1 cellular context compared by ENCODE assay signal in genomic region chr14:64879635-64880381, GRCh38.
TF ChIP-seq lines count a peak whose summit lies in the region.

TSS of gene SPTB (minus strand) at chr14:64879907. CDS start at chr14:64823094, 56,813 bp downstream.

TF ChIP-seq in K562, 482 proteins besides CTCF, POLR2A, EP300 and RAD21 (continued from another document and continues in another):
- TF ChIP-seq ID3 (CRISPR knock-in tag; IDR thresholded peaks at IDR 0.05) = no peak
- no peak for TF ChIP-seq ID3 (tag; IDR thresholded peaks at IDR 0.05)
- TF ChIP-seq ZNF239 (CRISPR knock-in tag; IDR thresholded peaks at IDR 0.05) = no peak
- TF ChIP-seq TEAD1 (CRISPR knock-in tag; IDR thresholded peaks at IDR 0.05) = peak in 1 of 2 experiments; percentile 77; a peak in 1 of 4 replicates
- no peak for TF ChIP-seq ZNF282 (CRISPR knock-in tag; IDR thresholded peaks at IDR 0.05)
- TF ChIP-seq TAF1 (IDR thresholded peaks at IDR 0.05; ENCODE audit: control insufficient read depth, extremely low read depth, insufficient read depth, low read length, severe bottlenecking) = peak; percentile 35
- peak; percentile 85 for TF ChIP-seq PKNOX1 (IDR thresholded peaks at IDR 0.05)
- peak; percentile 15 for TF ChIP-seq RBBP5 (IDR thresholded peaks at IDR 0.05; ENCODE audit: borderline replicate concordance, insufficient read depth, low read length, poor library complexity, severe bottlenecking)
- TF ChIP-seq CHCHD3 (CRISPR knock-in tag; IDR thresholded peaks at IDR 0.05) = no peak
- TF ChIP-seq EP400 (IDR thresholded peaks at IDR 0.05) = 0 out of 2 replicates have a peak, but pooled peaks have one; percentile 21
- TF ChIP-seq UBTF (IDR thresholded peaks at IDR 0.05; ENCODE audit: borderline replicate concordance in 1 of 2, low read depth in 2 of 2, low read length in 2 of 2) = peak in 1 of 2 experiments; percentile 42; a peak in 1 of 4 replicates
- no peak for TF ChIP-seq ZNF3 (CRISPR knock-in tag; IDR thresholded peaks at IDR 0.05)
- no peak for TF ChIP-seq ZFP36 (IDR thresholded peaks at IDR 0.05; ENCODE audit: low read depth, low read length, partially characterized antibody)
- TF ChIP-seq E2F3 (CRISPR knock-in tag; IDR thresholded peaks at IDR 0.05) = no peak
- no peak for TF ChIP-seq IRF1 (CRISPR knock-in tag; IDR thresholded peaks at IDR 0.05; ENCODE audit: borderline replicate concordance)
- TF ChIP-seq CBFA2T3 (IDR thresholded peaks at IDR 0.05) = peak; percentile 84
- TF ChIP-seq CREM (IDR thresholded peaks at IDR 0.05; ENCODE audit: low read depth) = peak; percentile 57
- TF ChIP-seq BRD9 (IDR thresholded peaks at IDR 0.05; ENCODE audit: low read depth, partially characterized antibody) = no peak
- TF ChIP-seq ZBTB11 (CRISPR knock-in tag; IDR thresholded peaks at IDR 0.05) = peak in 1 of 3 experiments; percentile 28; a peak in 1 of 6 replicates
- TF ChIP-seq TCFL5 (CRISPR knock-in tag; conservative IDR thresholded peaks at IDR 0.05) = no peak
- TF ChIP-seq CCNT2 (IDR thresholded peaks at IDR 0.05; ENCODE audit: borderline replicate concordance, extremely low read depth, insufficient read length, low read depth, low read length) = peak; percentile 99
- peak; percentile 92 for TF ChIP-seq MEF2A (IDR thresholded peaks at IDR 0.05; ENCODE audit: control insufficient read depth, low read depth, low read length)
- no peak for TF ChIP-seq KLF6 (CRISPR knock-in tag; IDR thresholded peaks at IDR 0.05; ENCODE audit: borderline replicate concordance)
- peak; percentile 44; the same call in 1 of the 2 replicates for TF ChIP-seq PHF8 (IDR thresholded peaks at IDR 0.05; ENCODE audit: borderline replicate concordance, low read length)
- TF ChIP-seq NFIC (IDR thresholded peaks at IDR 0.05) = peak; percentile 64
- TF ChIP-seq SP1 (CRISPR knock-in tag; IDR thresholded peaks at IDR 0.05) = no peak
- TF ChIP-seq MAZ (CRISPR knock-in tag; conservative IDR thresholded peaks at IDR 0.05 in 1 of 2, IDR thresholded peaks at IDR 0.05 in 1 of 2) = peak; percentile 28 to 67; a peak in 3 of 4 replicates
- no peak for TF ChIP-seq RHOXF2B (CRISPR knock-in tag; conservative IDR thresholded peaks at IDR 0.05)
- 0 out of 2 replicates have a peak, but pooled peaks have one; percentile 41 for TF ChIP-seq MYNN (IDR thresholded peaks at IDR 0.05)
- no peak for TF ChIP-seq MYNN (CRISPR knock-in tag; IDR thresholded peaks at IDR 0.05)
- TF ChIP-seq NR2C1 (IDR thresholded peaks at IDR 0.05) = no peak
- no peak for TF ChIP-seq NR2C1 (tag; IDR thresholded peaks at IDR 0.05)
- TF ChIP-seq PML (IDR thresholded peaks at IDR 0.05; ENCODE audit: low read length) = peak; percentile 52
- TF ChIP-seq TEAD4 (IDR thresholded peaks at IDR 0.05; ENCODE audit: low read length) = peak; percentile 88
- no peak for TF ChIP-seq TEAD4 (CRISPR knock-in tag; IDR thresholded peaks at IDR 0.05; ENCODE audit: borderline replicate concordance)
- TF ChIP-seq E2F1 (CRISPR knock-in tag; IDR thresholded peaks at IDR 0.05) = no peak
- TF ChIP-seq RNF2 (IDR thresholded peaks at IDR 0.05) = peak; percentile 15; the same call in 1 of the 2 replicates
- TF ChIP-seq NEUROD1 (IDR thresholded peaks at IDR 0.05; ENCODE audit: borderline replicate concordance, low read depth, low read length, partially characterized antibody) = peak; percentile 18
- no peak for TF ChIP-seq ZNF717 (CRISPR knock-in tag; IDR thresholded peaks at IDR 0.05)
- TF ChIP-seq MEIS2 (IDR thresholded peaks at IDR 0.05; ENCODE audit: partially characterized antibody) = peak; percentile 83
- TF ChIP-seq ZNF318 (IDR thresholded peaks at IDR 0.05; ENCODE audit: borderline replicate concordance in 1 of 2, low read depth in 1 of 2) = no peak
- peak; percentile 90 for TF ChIP-seq CXXC5 (CRISPR knock-in tag; IDR thresholded peaks at IDR 0.05)
- TF ChIP-seq CCAR2 (IDR thresholded peaks at IDR 0.05; ENCODE audit: low read depth, low read length) = no peak
- peak; percentile 68 for TF ChIP-seq TAL1 (IDR thresholded peaks at IDR 0.05)
- TF ChIP-seq GATA2 (CRISPR knock-in tag; IDR thresholded peaks at IDR 0.05) = peak; percentile 26; the same call in 1 of the 2 replicates
- TF ChIP-seq ARID1B (IDR thresholded peaks at IDR 0.05) = peak; percentile 78
- peak; percentile 32; the same call in 1 of the 2 replicates for TF ChIP-seq CTBP1 (IDR thresholded peaks at IDR 0.05; ENCODE audit: borderline replicate concordance)
- TF ChIP-seq LCOR (CRISPR knock-in tag; IDR thresholded peaks at IDR 0.05) = no peak
- no peak for TF ChIP-seq POLR2AphosphoS2 (IDR thresholded peaks at IDR 0.05; ENCODE audit: low read length)
- TF ChIP-seq TGIF2 (CRISPR knock-in tag; IDR thresholded peaks at IDR 0.05) = no peak
- TF ChIP-seq SMAD4 (CRISPR knock-in tag; conservative IDR thresholded peaks at IDR 0.05) = peak; percentile 79
- no peak for TF ChIP-seq TOE1 (IDR thresholded peaks at IDR 0.05; ENCODE audit: borderline replicate concordance)
- TF ChIP-seq TOE1 (CRISPR knock-in tag; IDR thresholded peaks at IDR 0.05; ENCODE audit: borderline replicate concordance, low read depth) = no peak
- peak; percentile 84 for TF ChIP-seq TCF3 (CRISPR knock-in tag; IDR thresholded peaks at IDR 0.05)
- TF ChIP-seq TARDBP (IDR thresholded peaks at IDR 0.05) = no peak
